12 cellular contexts compared by ENCODE assay signal in genomic region chr15:92954578-92954977, GRCh38. TPM values are rescaled to one million over a fixed set of nuclear protein-coding genes. Genes with fewer than 3 reads are reported as not detected.
DNase-seq lines count a peak whose midpoint lies in the region; ATAC-seq and TF ChIP-seq lines count a peak whose summit lies in the region.
"Had no signal": no experiment of that assay in that cellular context is flagged by ENCODE, and none has a peak within 500 bp of the region (broad histone marks: within the 10 kb centered on the region; RNA-seq: fewer than 3 reads in every experiment).

No MANE protein-coding gene starts in this region.

- peaks cover 69% of the 10 kb centered on the region for H3F3A ChIP-seq in neural progenitor cell (ENCODE audit: low read depth)

- H3K9me3 Mint-ChIP-seq in neural progenitor cell, result peaks cover 4% of the 10 kb centered on the region
- H3K9me3 Mint-ChIP-seq in naive thymus-derived CD8-positive, alpha-beta T cell, result peaks cover 0 to 18% (median 6%) of the 10 kb centered on the region in 9 donors

- H3K4me3 Mint-ChIP-seq in neural progenitor cell, result no peak overlapping the region
- H3K4me3 Mint-ChIP-seq in naive thymus-derived CD8-positive, alpha-beta T cell, result no peak overlapping the region
- H3K4me3 Mint-ChIP-seq: activated T-helper 17 cell treated with anti-CD3 and anti-CD28 coated beads, Interleukin-2, amount 50 U/mL, for 72 hours had no signal

- TF ChIP-seq CTCF in mammary epithelial cell (conservative IDR thresholded peaks at IDR 0.05 in 1 of 2, IDR thresholded peaks at IDR 0.05 in 1 of 2; ENCODE audit: extremely low read depth in 1 of 2, insufficient read depth in 1 of 2, low read depth in 1 of 2, low read length in 2 of 2) (peak; percentile 44 to 45), neural progenitor cell (IDR thresholded peaks at IDR 0.05) (peak; percentile 57)

- no peak overlapping the region for H3K9ac ChIP-seq in mammary epithelial cell (ENCODE audit: insufficient read depth, low read length)
- H3K9ac ChIP-seq in neural progenitor cell, result no peak overlapping the region
- H3K9ac ChIP-seq: BLaER1 treated with 17β-estradiol and CSF1 and Interleukin-3, amounts not matched to agents 10 nM and 100 nM had no signal

- H2AFZ ChIP-seq in mammary epithelial cell (ENCODE audit: low read depth, low read length) (no peak overlapping the region), neural progenitor cell (replicated peaks) (no peak overlapping the region)

- in situ Hi-C loops in mammary epithelial cell (cut with MboI; ENCODE audit: low sequenced_read_pairs in 2 of 2), result no loop called here

- H3K4me1 ChIP-seq in mammary epithelial cell (ENCODE audit: insufficient read depth, low read length) (peaks cover 3% of the 10 kb centered on the region), neural progenitor cell (peaks cover 4% of the 10 kb centered on the region)

- H3K36me3 ChIP-seq in mammary epithelial cell (ENCODE audit: insufficient read depth, low read length), result peaks cover 69% of the 10 kb centered on the region
- H3K36me3 ChIP-seq in neural progenitor cell, result peaks cover 72% of the 10 kb centered on the region

- peaks cover 72% of the 10 kb centered on the region for H3K36me3 Mint-ChIP-seq in neural progenitor cell
- H3K36me3 Mint-ChIP-seq in naive thymus-derived CD8-positive, alpha-beta T cell, result peaks cover 16 to 93% (median 77%) of the 10 kb centered on the region in 3 donors

- peaks cover 63% of the 10 kb centered on the region for H3K79me2 ChIP-seq in mammary epithelial cell (ENCODE audit: insufficient read depth, low read length)
- peaks cover 88% of the 10 kb centered on the region for H3K79me2 ChIP-seq in neural progenitor cell (ENCODE audit: low read depth)

- no peaks in the 10 kb centered on the region for H3K4me1 Mint-ChIP-seq in neural progenitor cell
- peaks cover 13 to 37% (median 32%) of the 10 kb centered on the region in 4 donors for H3K4me1 Mint-ChIP-seq in naive thymus-derived CD8-positive, alpha-beta T cell

- no peak for ATAC-seq in naive thymus-derived CD8-positive, alpha-beta T cell
- ATAC-seq: activated T-helper 17 cell treated with anti-CD3 and anti-CD28 coated beads, Interleukin-2, amount 50 U/mL, for 72 hours; esophagus mucosa had no signal

- H3K4me3 ChIP-seq in mammary epithelial cell (replicated peaks in 1 of 3; ENCODE audit: insufficient read depth in 1 of 3, low read depth in 2 of 3, low read length in 3 of 3) (no peak overlapping the region), neural progenitor cell (no peak overlapping the region)
- H3K4me3 ChIP-seq: BLaER1 treated with 17β-estradiol and CSF1 and Interleukin-3, amounts not matched to agents 10 nM and 100 nM had no signal

- dilution Hi-C loops in mammary epithelial cell (cut with HindIII; ENCODE audit: low sequenced_read_pairs), result no loop called here

- no peaks in the 10 kb centered on the region for H3K27me3 ChIP-seq in mammary epithelial cell (ENCODE audit: insufficient read depth, low read length)
- H3K27me3 ChIP-seq in neural progenitor cell, result no peaks in the 10 kb centered on the region
- H3K27me3 ChIP-seq: BLaER1 treated with 17β-estradiol and CSF1 and Interleukin-3, amounts not matched to agents 10 nM and 100 nM had no signal

- WGBS in mammary epithelial cell (ENCODE audit: low coverage, missing lambda C conversion rate), result 97% methylated on average over 8 of the region's 8 CpGs

- no TSS peak for BruUV-seq in mammary epithelial cell (replicated peaks; lab: Mats Ljungman, UMichigan)

- H3K9me3 ChIP-seq in mammary epithelial cell (replicated peaks; ENCODE audit: insufficient read depth, low read length) (peaks cover 10% of the 10 kb centered on the region), neural progenitor cell (ENCODE audit: low read depth) (no peaks in the 10 kb centered on the region)

- POLR2A ChIA-PET in naive thymus-derived CD8-positive, alpha-beta T cell (lab: Charles Lee), result interaction anchor here (0.6 to 2.0 kb wide), 2 partner anchors 149 to 160 kb away, joined by 5 to 7 read pairs; no protein-coding TSS in a partner anchor

- H3K27ac ChIP-seq in mammary epithelial cell (ENCODE audit: insufficient read depth, low read depth, low read length), result no peak overlapping the region
- H3K27ac ChIP-seq in neural progenitor cell, result peak overlapping the region; percentile 16
- H3K27ac ChIP-seq: BLaER1 treated with 17β-estradiol and CSF1 and Interleukin-3, amounts not matched to agents 10 nM and 100 nM had no signal

- H3K27me3 Mint-ChIP-seq in neural progenitor cell (ENCODE audit: insufficient read depth, low read depth), result peaks cover 5% of the 10 kb centered on the region
- no peaks in the 10 kb centered on the region for H3K27me3 Mint-ChIP-seq in naive thymus-derived CD8-positive, alpha-beta T cell
- H3K27me3 Mint-ChIP-seq: activated T-helper 17 cell treated with anti-CD3 and anti-CD28 coated beads, Interleukin-2, amount 50 U/mL, for 72 hours had no signal

- no peak overlapping the region for H3K4me2 ChIP-seq in mammary epithelial cell (ENCODE audit: insufficient read depth, low read depth, low read length)
- no peak overlapping the region for H3K4me2 ChIP-seq in neural progenitor cell
- H3K4me2 ChIP-seq: BLaER1 treated with 17β-estradiol and CSF1 and Interleukin-3, amounts not matched to agents 10 nM and 100 nM had no signal

- intact Hi-C loops in mammary epithelial cell (cut with micrococcal nuclease), result no loop called here

- H4K20me1 ChIP-seq in mammary epithelial cell (ENCODE audit: insufficient read depth, low read length) (no peaks in the 10 kb centered on the region), neural progenitor cell (ENCODE audit: low read depth) (peaks cover 20% of the 10 kb centered on the region)

- H3K27ac Mint-ChIP-seq in neural progenitor cell, result no peak overlapping the region
- H3K27ac Mint-ChIP-seq in naive thymus-derived CD8-positive, alpha-beta T cell, result peak overlapping the region in 1 of 10 donors; percentile 73
- H3K27ac Mint-ChIP-seq: activated T-helper 17 cell treated with anti-CD3 and anti-CD28 coated beads, Interleukin-2, amount 50 U/mL, for 72 hours had no signal

- peak; percentile 8 for DNase-seq in NOMO-1 treated with dmso at 0.1 percent for 144 hours (lab: John Stamatoyannopoulos, UW; ENCODE audit: unreplicated experiment)
- no peak for DNase-seq in NOMO-1 treated with DMSO at 0.1 percent for 48 hours (lab: John Stamatoyannopoulos, UW; ENCODE audit: unreplicated experiment)
- peak; percentile 20 for DNase-seq in M059J (ENCODE audit: low read depth)
- no peak for DNase-seq in mammary epithelial cell
- DNase-seq in neural progenitor cell (ENCODE audit: low spot score), result peak; percentile 30
- DNase-seq in naive thymus-derived CD8-positive, alpha-beta T cell, result no peak
- no peak for DNase-seq in activated gamma-delta T cell treated with Interleukin-2 at 50 U/mL for 16 hours
- no peak for DNase-seq in activated CD4-positive, CD25-positive, alpha-beta regulatory T cell treated with anti-CD3 and anti-CD28 coated beads, Interleukin-2, amount 50 U/mL, for 72 hours
- DNase-seq: SHP77 treated with DMSO at 0.1 percent for 48 hours had no signal

- CTCF ChIA-PET in mammary epithelial cell (lab: Charles Lee; ENCODE audit: low non-redundant PET), result interaction anchor here (0.7 kb wide), 1 partner anchor 33 kb away, joined by 4 read pairs; no protein-coding TSS in a partner anchor

RNA-seq across cellular contexts. Expression of gene CHD2, which starts 54.5 kb away (rescaled TPM):
- total RNA-seq in M059J (2014; rRNA removed; shearing (Covaris generic)), result 29.2 and 35.0 TPM in 2 replicates
- 100 to 1,000 TPM in 1 of 2 donors, 10 to 100 TPM in 1; 65.0 to 103 TPM for total RNA-seq in mammary epithelial cell
- polyA plus RNA-seq in mammary epithelial cell, result 16.9 TPM
- 67.0 TPM for polyA minus RNA-seq in mammary epithelial cell
- total RNA-seq in neural progenitor cell (ENCODE audit: low replicate concordance), result 77.6 and 128 TPM in 2 replicates
- 100 to 1,000 TPM; 415 to 427 TPM for total RNA-seq in naive thymus-derived CD8-positive, alpha-beta T cell
- polyA plus RNA-seq in naive thymus-derived CD8-positive, alpha-beta T cell, result 100 to 1,000 TPM in 1 of 3 donors, 10 to 100 TPM in 2; 53.1 to 101 (median 68.1) TPM

Comparison
In these comparisons a context has a peak if more than half of its experiments do, and no peak if none do; other contexts are left out.
1. DNase-seq: peak in NOMO-1 treated with dmso at 0.1 percent for 144 hours (single experiment), M059J (single experiment) and neural progenitor cell (single experiment); none in NOMO-1 treated with DMSO at 0.1 percent for 48 hours (single experiment), mammary epithelial cell (single experiment), naive thymus-derived CD8-positive, alpha-beta T cell (0 of 10), activated gamma-delta T cell treated with Interleukin-2 at 50 U/mL for 16 hours (single experiment) and activated CD4-positive, CD25-positive, alpha-beta regulatory T cell treated with anti-CD3 and anti-CD28 coated beads, Interleukin-2, amount 50 U/mL, for 72 hours (single experiment).